38 cellular contexts compared by ENCODE assay signal in the genomic region with DNA sequence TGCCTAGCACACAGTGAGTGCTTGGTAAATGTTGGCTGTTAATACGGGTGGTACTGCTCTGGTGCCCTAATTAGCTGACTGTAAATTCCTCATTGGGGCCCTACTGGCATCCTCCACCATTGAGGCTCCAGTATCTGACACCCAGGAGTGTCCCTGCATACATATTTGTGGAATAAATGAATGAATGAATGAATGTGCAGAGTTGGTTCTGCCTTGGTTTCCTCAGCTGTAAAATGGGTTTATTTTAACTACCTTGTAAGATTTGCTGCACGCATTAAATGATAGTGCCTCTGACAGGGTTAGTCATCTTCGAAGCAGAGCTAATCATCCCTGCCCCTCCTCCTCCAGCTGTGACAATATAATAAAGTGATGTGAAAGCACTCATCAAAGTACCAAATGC.
"Had no signal": no experiment of that assay in that cellular context is flagged by ENCODE, and none has a peak within 500 bp of the region (broad histone marks: within the 10 kb centered on the region; RNA-seq: fewer than 3 reads in every experiment).

No MANE protein-coding gene starts in this region.

- H3K4me1 ChIP-seq: breast epithelium had no signal

- H3K27ac ChIP-seq: adrenal gland, ascending aorta, body of pancreas, brain microvascular endothelial cell, breast epithelium, cardiac muscle cell had no signal

- DNase-seq: activated effector memory CD4-positive, alpha-beta T cell treated with anti-CD3 and anti-CD28 coated beads, Interleukin-2, amount 50 U/mL, for 16 hours; activated effector memory CD4-positive, alpha-beta T cell treated with Interleukin-2 at 50 U/mL for 16 hours; activated gamma-delta T cell; activated gamma-delta T cell treated with Interleukin-2 at 50 U/mL for 16 hours; activated naive CD4-positive, alpha-beta T cell; activated naive CD4-positive, alpha-beta T cell treated with anti-CD3 and anti-CD28 coated beads for 36 hours; activated naive CD4-positive, alpha-beta T cell treated with anti-CD3 and anti-CD28 coated beads, Interleukin-2, amount 10 ng/mL, durations not matched to agents 7 days and 5 days; activated naive CD4-positive, alpha-beta T cell treated with anti-CD3 and anti-CD28 coated beads, Interleukin-2, amount 50 U/mL, for 16 hours; activated naive CD4-positive, alpha-beta T cell treated with Interleukin-2 at 50 U/mL for 16 hours; activated naive CD8-positive, alpha-beta T cell treated with anti-CD3 and anti-CD28 coated beads for 36 hours; activated naive CD8-positive, alpha-beta T cell treated with anti-CD3 and anti-CD28 coated beads, Interleukin-2, amount 10 ng/mL, durations not matched to agents 7 days and 5 days; activated naive CD8-positive, alpha-beta T cell treated with anti-CD3 and anti-CD28 coated beads, Interleukin-2, amount 50 U/mL, for 24 hours; activated T-cell treated with anti-CD3 and anti-CD28 coated beads, Interleukin-2, amount 50 U/mL, for 1 hour; activated T-cell treated with anti-CD3 and anti-CD28 coated beads, Interleukin-2, amount 50 U/mL, for 24 hours; activated T-cell treated with anti-CD3 and anti-CD28 coated beads, Interleukin-2, amount 50 U/mL, for 4 hours; activated T-cell treated with anti-CD3 and anti-CD28 coated beads, Interleukin-2, amount 50 U/mL, for 48 hours; activated T-cell treated with anti-CD3 and anti-CD28 coated beads, Interleukin-2, amount 50 U/mL, for 72 hours; adrenal gland; amniotic stem cell; amygdala; anterior cingulate cortex; aorta; body of pancreas; brain microvascular endothelial cell; central memory CD4-positive, alpha-beta T cell; cerebellar nuclear complex had no signal

- H3K9me3 ChIP-seq: adrenal gland, ascending aorta, body of pancreas, breast epithelium had no signal

- H3K4me1 Mint-ChIP-seq: activated naive CD4-positive, alpha-beta T cell treated with anti-CD3 and anti-CD28 coated beads, Interleukin-2, amount 10 ng/mL, durations not matched to agents 7 days and 5 days; activated naive CD4-positive, alpha-beta T cell treated with anti-CD3 and anti-CD28 coated beads, Interleukin-2, amount 50 U/mL, for 24 hours; activated naive CD8-positive, alpha-beta T cell treated with anti-CD3 and anti-CD28 coated beads for 36 hours; activated naive CD8-positive, alpha-beta T cell treated with anti-CD3 and anti-CD28 coated beads, Interleukin-2, amount 10 ng/mL, durations not matched to agents 7 days and 5 days; activated naive CD8-positive, alpha-beta T cell treated with anti-CD3 and anti-CD28 coated beads, Interleukin-2, amount 50 U/mL, for 24 hours; activated T-helper 17 cell treated with anti-CD3 and anti-CD28 coated beads, Interleukin-2, amount 50 U/mL, for 72 hours; brain; central memory CD8-positive, alpha-beta T cell had no signal

- H3K4me3 Mint-ChIP-seq: activated naive CD4-positive, alpha-beta T cell treated with anti-CD3 and anti-CD28 coated beads for 36 hours; activated naive CD4-positive, alpha-beta T cell treated with anti-CD3 and anti-CD28 coated beads, Interleukin-2, amount 10 ng/mL, durations not matched to agents 7 days and 5 days; activated naive CD4-positive, alpha-beta T cell treated with anti-CD3 and anti-CD28 coated beads, Interleukin-2, amount 50 U/mL, for 24 hours; activated naive CD8-positive, alpha-beta T cell; activated naive CD8-positive, alpha-beta T cell treated with anti-CD3 and anti-CD28 coated beads for 36 hours; activated naive CD8-positive, alpha-beta T cell treated with anti-CD3 and anti-CD28 coated beads, Interleukin-2, amount 10 ng/mL, durations not matched to agents 7 days and 5 days; activated naive CD8-positive, alpha-beta T cell treated with anti-CD3 and anti-CD28 coated beads, Interleukin-2, amount 50 U/mL, for 24 hours; activated T-cell treated with anti-CD3 and anti-CD28 coated beads, Interleukin-2, amount 50 U/mL, for 24 hours; activated T-cell treated with anti-CD3 and anti-CD28 coated beads, Interleukin-2, amount 50 U/mL, for 4 hours; activated T-cell treated with anti-CD3 and anti-CD28 coated beads, Interleukin-2, amount 50 U/mL, for 72 hours; activated T-helper 1 cell treated with anti-CD3 and anti-CD28 coated beads, Interleukin-12 subunit alpha, Interleukin-12 subunit beta, Interleukin-2, Interleukin-4 antibody, amounts not matched to agents 30 ng/mL and 10 ng/mL and 1 ng/mL, durations not matched to agents 14 hours and 24 hours and 36 hours; activated T-helper 17 cell treated with anti-CD3 and anti-CD28 coated beads, Interleukin-2, amount 50 U/mL, for 72 hours; brain; central memory CD8-positive, alpha-beta T cell had no signal

- H3K4me3 ChIP-seq: adrenal gland, ascending aorta, body of pancreas, breast epithelium, cardiac muscle cell had no signal

- H3K27me3 Mint-ChIP-seq: activated naive CD4-positive, alpha-beta T cell treated with anti-CD3 and anti-CD28 coated beads, Interleukin-2, amount 10 ng/mL, durations not matched to agents 7 days and 5 days; activated naive CD4-positive, alpha-beta T cell treated with anti-CD3 and anti-CD28 coated beads, Interleukin-2, amount 50 U/mL, for 24 hours; activated naive CD8-positive, alpha-beta T cell; activated naive CD8-positive, alpha-beta T cell treated with anti-CD3 and anti-CD28 coated beads for 36 hours; activated naive CD8-positive, alpha-beta T cell treated with anti-CD3 and anti-CD28 coated beads, Interleukin-2, amount 10 ng/mL, durations not matched to agents 7 days and 5 days; activated naive CD8-positive, alpha-beta T cell treated with anti-CD3 and anti-CD28 coated beads, Interleukin-2, amount 50 U/mL, for 24 hours; activated T-cell treated with anti-CD3 and anti-CD28 coated beads, Interleukin-2, amount 50 U/mL, for 24 hours; activated T-helper 17 cell treated with anti-CD3 and anti-CD28 coated beads, Interleukin-2, amount 50 U/mL, for 72 hours; brain; central memory CD8-positive, alpha-beta T cell had no signal

- H3K27ac Mint-ChIP-seq: activated naive CD4-positive, alpha-beta T cell treated with anti-CD3 and anti-CD28 coated beads for 36 hours; activated naive CD4-positive, alpha-beta T cell treated with anti-CD3 and anti-CD28 coated beads, Interleukin-2, amount 10 ng/mL, durations not matched to agents 7 days and 5 days; activated naive CD4-positive, alpha-beta T cell treated with anti-CD3 and anti-CD28 coated beads, Interleukin-2, amount 50 U/mL, for 24 hours; activated naive CD8-positive, alpha-beta T cell; activated naive CD8-positive, alpha-beta T cell treated with anti-CD3 and anti-CD28 coated beads for 36 hours; activated naive CD8-positive, alpha-beta T cell treated with anti-CD3 and anti-CD28 coated beads, Interleukin-2, amount 10 ng/mL, durations not matched to agents 7 days and 5 days; activated naive CD8-positive, alpha-beta T cell treated with anti-CD3 and anti-CD28 coated beads, Interleukin-2, amount 50 U/mL, for 24 hours; activated T-cell treated with anti-CD3 and anti-CD28 coated beads, Interleukin-2, amount 50 U/mL, for 24 hours; activated T-cell treated with anti-CD3 and anti-CD28 coated beads, Interleukin-2, amount 50 U/mL, for 72 hours; activated T-helper 1 cell treated with anti-CD3 and anti-CD28 coated beads, Interleukin-12 subunit alpha, Interleukin-12 subunit beta, Interleukin-2, Interleukin-4 antibody, amounts not matched to agents 30 ng/mL and 10 ng/mL and 1 ng/mL, durations not matched to agents 14 hours and 24 hours and 36 hours; activated T-helper 17 cell treated with anti-CD3 and anti-CD28 coated beads, Interleukin-2, amount 50 U/mL, for 72 hours; activated T-helper 2 cell treated with anti-CD3 and anti-CD28 coated beads, Interferon-gamma antibody, Interleukin-2, Interleukin-4, amounts not matched to agents 10 μg/mL and 5 μg/mL and 100 μg/mL, durations not matched to agents 14 hours and 24 hours and 36 hours; brain had no signal

- ATAC-seq: activated naive CD4-positive, alpha-beta T cell treated with anti-CD3 and anti-CD28 coated beads, Interleukin-2, amount 50 U/mL, for 72 hours; activated naive CD8-positive, alpha-beta T cell treated with anti-CD3 and anti-CD28 coated beads, Interleukin-2, amount 50 U/mL, for 24 hours; activated T-cell treated with anti-CD3 and anti-CD28 coated beads, Interleukin-2, amount 50 U/mL, for 4 hours; activated T-cell treated with anti-CD3 and anti-CD28 coated beads, Interleukin-2, amount 50 U/mL, for 72 hours; activated T-helper 17 cell treated with anti-CD3 and anti-CD28 coated beads, Interleukin-2, amount 50 U/mL, for 72 hours; body of pancreas had no signal

- H3K27me3 ChIP-seq: adrenal gland, ascending aorta, body of pancreas, brain microvascular endothelial cell, breast epithelium, cardiac muscle cell had no signal

- H3K9me3 Mint-ChIP-seq: activated naive CD4-positive, alpha-beta T cell treated with anti-CD3 and anti-CD28 coated beads for 36 hours; activated naive CD4-positive, alpha-beta T cell treated with anti-CD3 and anti-CD28 coated beads, Interleukin-2, amount 10 ng/mL, durations not matched to agents 7 days and 5 days; activated naive CD4-positive, alpha-beta T cell treated with anti-CD3 and anti-CD28 coated beads, Interleukin-2, amount 50 U/mL, for 24 hours; activated naive CD4-positive, alpha-beta T cell treated with anti-CD3 and anti-CD28 coated beads, Interleukin-2, amount 50 U/mL, for 72 hours; activated naive CD8-positive, alpha-beta T cell treated with anti-CD3 and anti-CD28 coated beads for 36 hours; activated naive CD8-positive, alpha-beta T cell treated with anti-CD3 and anti-CD28 coated beads, Interleukin-2, amount 10 ng/mL, durations not matched to agents 7 days and 5 days; activated naive CD8-positive, alpha-beta T cell treated with anti-CD3 and anti-CD28 coated beads, Interleukin-2, amount 50 U/mL, for 24 hours; activated T-cell treated with anti-CD3 and anti-CD28 coated beads, Interleukin-2, amount 50 U/mL, for 24 hours; activated T-cell treated with anti-CD3 and anti-CD28 coated beads, Interleukin-2, amount 50 U/mL, for 4 hours; activated T-cell treated with anti-CD3 and anti-CD28 coated beads, Interleukin-2, amount 50 U/mL, for 72 hours; activated T-helper 1 cell treated with anti-CD3 and anti-CD28 coated beads, Interleukin-12 subunit alpha, Interleukin-12 subunit beta, Interleukin-2, Interleukin-4 antibody, amounts not matched to agents 30 ng/mL and 10 ng/mL and 1 ng/mL, durations not matched to agents 14 hours and 24 hours and 36 hours; activated T-helper 17 cell treated with anti-CD3 and anti-CD28 coated beads, Interleukin-2, amount 50 U/mL, for 72 hours; activated T-helper 2 cell treated with anti-CD3 and anti-CD28 coated beads, Interferon-gamma antibody, Interleukin-2, Interleukin-4, amounts not matched to agents 10 μg/mL and 5 μg/mL and 100 μg/mL, durations not matched to agents 14 hours and 24 hours and 36 hours; brain; central memory CD8-positive, alpha-beta T cell had no signal

- FAIRE-seq: astrocyte had no signal
